1 cellular context compared by ENCODE assay signal in genomic region chr20:58650776-58651547, GRCh38.
TF ChIP-seq lines count a peak whose summit lies in the region.

STX16 (plus strand) TSS chr20:58651283; CDS start chr20:58652007, 724 bp downstream.

TF ChIP-seq in HEK293, 187 proteins besides CTCF, POLR2A, EP300 and RAD21 (continued from another document):
- TF ChIP-seq HIC1 (tag by site-specific recombination; IDR thresholded peaks at IDR 0.05) (peak; percentile 94), ZNF404 (tag by site-specific recombination; IDR thresholded peaks at IDR 0.05) (no peak), ZNF768 (tag by site-specific recombination; IDR thresholded peaks at IDR 0.05) (no peak; the same call in 1 of the 2 replicates), SP2 (tag by site-specific recombination; IDR thresholded peaks at IDR 0.05) (peak; percentile 86), ZNF513 (tag by site-specific recombination; IDR thresholded peaks at IDR 0.05) (peak; percentile 70), ZNF140 (tag by site-specific recombination; IDR thresholded peaks at IDR 0.05) (no peak), HOXD13 (CRISPR knock-in tag; IDR thresholded peaks at IDR 0.05; ENCODE audit: borderline replicate concordance) (peak; percentile 91), ZNF302 (tag by site-specific recombination; IDR thresholded peaks at IDR 0.05; ENCODE audit: low read depth) (peak; percentile 89; the same call in 1 of the 2 replicates), TRIM28 (IDR thresholded peaks at IDR 0.05; ENCODE audit: borderline replicate concordance, low read length) (peak; percentile 19; the same call in 1 of the 2 replicates), ZNF10 (tag by site-specific recombination; IDR thresholded peaks at IDR 0.05) (peak; percentile 69), ZNF791 (tag by site-specific recombination; IDR thresholded peaks at IDR 0.05) (0 out of 2 replicates have a peak, but pooled peaks have one; percentile 10), ZNF146 (tag by site-specific recombination; IDR thresholded peaks at IDR 0.05) (peak; percentile 92), SP7 (tag by site-specific recombination; IDR thresholded peaks at IDR 0.05) (peak; percentile 98), ZIC2 (tag by site-specific recombination; IDR thresholded peaks at IDR 0.05) (peak; percentile 89), ZNF202 (tag by site-specific recombination; IDR thresholded peaks at IDR 0.05; ENCODE audit: borderline replicate concordance) (no peak), TSHZ1 (tag by site-specific recombination; IDR thresholded peaks at IDR 0.05; ENCODE audit: borderline replicate concordance) (peak; percentile 96), MEIS1 (CRISPR knock-in tag; IDR thresholded peaks at IDR 0.05; ENCODE audit: borderline replicate concordance) (no peak; the same call in 1 of the 2 replicates), HOXA7 (CRISPR knock-in tag; IDR thresholded peaks at IDR 0.05; ENCODE audit: borderline replicate concordance) (no peak), ZNF843 (tag by site-specific recombination; IDR thresholded peaks at IDR 0.05) (peak; percentile 76), ZNF701 (tag by site-specific recombination; IDR thresholded peaks at IDR 0.05) (peak; percentile 96), OVOL3 (tag by site-specific recombination; IDR thresholded peaks at IDR 0.05) (peak; percentile 94), SCRT1 (tag by site-specific recombination; IDR thresholded peaks at IDR 0.05; ENCODE audit: borderline replicate concordance) (peak; percentile 87), ZNF473 (tag by site-specific recombination; IDR thresholded peaks at IDR 0.05) (peak; percentile 89), ZNF155 (tag by site-specific recombination; IDR thresholded peaks at IDR 0.05) (no peak)
- TF ChIP-seq, protein P1, sequence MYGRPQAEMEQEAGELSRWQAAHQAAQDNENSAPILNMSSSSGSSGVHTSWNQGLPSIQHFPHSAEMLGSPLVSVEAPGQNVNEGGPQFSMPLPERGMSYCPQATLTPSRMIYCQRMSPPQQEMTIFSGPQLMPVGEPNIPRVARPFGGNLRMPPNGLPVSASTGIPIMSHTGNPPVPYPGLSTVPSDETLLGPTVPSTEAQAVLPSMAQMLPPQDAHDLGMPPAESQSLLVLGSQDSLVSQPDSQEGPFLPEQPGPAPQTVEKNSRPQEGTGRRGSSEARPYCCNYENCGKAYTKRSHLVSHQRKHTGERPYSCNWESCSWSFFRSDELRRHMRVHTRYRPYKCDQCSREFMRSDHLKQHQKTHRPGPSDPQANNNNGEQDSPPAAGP (tag by site-specific recombination; IDR thresholded peaks at IDR 0.05): peak; percentile 100
- TF ChIP-seq, protein P2, sequence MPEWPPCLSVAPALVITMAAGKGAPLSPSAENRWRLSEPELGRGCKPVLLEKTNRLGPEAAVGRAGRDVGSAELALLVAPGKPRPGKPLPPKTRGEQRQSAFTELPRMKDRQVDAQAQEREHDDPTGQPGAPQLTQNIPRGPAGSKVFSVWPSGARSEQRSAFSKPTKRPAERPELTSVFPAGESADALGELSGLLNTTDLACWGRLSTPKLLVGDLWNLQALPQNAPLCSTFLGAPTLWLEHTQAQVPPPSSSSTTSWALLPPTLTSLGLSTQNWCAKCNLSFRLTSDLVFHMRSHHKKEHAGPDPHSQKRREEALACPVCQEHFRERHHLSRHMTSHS (tag by site-specific recombination; IDR thresholded peaks at IDR 0.05): peak; percentile 77; the same call in 1 of the 2 replicates
- TF ChIP-seq, protein P3, sequence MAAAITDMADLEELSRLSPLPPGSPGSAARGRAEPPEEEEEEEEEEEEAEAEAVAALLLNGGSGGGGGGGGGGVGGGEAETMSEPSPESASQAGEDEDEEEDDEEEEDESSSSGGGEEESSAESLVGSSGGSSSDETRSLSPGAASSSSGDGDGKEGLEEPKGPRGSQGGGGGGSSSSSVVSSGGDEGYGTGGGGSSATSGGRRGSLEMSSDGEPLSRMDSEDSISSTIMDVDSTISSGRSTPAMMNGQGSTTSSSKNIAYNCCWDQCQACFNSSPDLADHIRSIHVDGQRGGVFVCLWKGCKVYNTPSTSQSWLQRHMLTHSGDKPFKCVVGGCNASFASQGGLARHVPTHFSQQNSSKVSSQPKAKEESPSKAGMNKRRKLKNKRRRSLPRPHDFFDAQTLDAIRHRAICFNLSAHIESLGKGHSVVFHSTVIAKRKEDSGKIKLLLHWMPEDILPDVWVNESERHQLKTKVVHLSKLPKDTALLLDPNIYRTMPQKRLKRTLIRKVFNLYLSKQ (tag by site-specific recombination; IDR thresholded peaks at IDR 0.05; ENCODE audit: borderline replicate concordance): peak; percentile 99
TF ChIP-seq in HEK293: peak in this region for 128.
